ENCODE assay signal across 23 cellular contexts in the genomic region with DNA sequence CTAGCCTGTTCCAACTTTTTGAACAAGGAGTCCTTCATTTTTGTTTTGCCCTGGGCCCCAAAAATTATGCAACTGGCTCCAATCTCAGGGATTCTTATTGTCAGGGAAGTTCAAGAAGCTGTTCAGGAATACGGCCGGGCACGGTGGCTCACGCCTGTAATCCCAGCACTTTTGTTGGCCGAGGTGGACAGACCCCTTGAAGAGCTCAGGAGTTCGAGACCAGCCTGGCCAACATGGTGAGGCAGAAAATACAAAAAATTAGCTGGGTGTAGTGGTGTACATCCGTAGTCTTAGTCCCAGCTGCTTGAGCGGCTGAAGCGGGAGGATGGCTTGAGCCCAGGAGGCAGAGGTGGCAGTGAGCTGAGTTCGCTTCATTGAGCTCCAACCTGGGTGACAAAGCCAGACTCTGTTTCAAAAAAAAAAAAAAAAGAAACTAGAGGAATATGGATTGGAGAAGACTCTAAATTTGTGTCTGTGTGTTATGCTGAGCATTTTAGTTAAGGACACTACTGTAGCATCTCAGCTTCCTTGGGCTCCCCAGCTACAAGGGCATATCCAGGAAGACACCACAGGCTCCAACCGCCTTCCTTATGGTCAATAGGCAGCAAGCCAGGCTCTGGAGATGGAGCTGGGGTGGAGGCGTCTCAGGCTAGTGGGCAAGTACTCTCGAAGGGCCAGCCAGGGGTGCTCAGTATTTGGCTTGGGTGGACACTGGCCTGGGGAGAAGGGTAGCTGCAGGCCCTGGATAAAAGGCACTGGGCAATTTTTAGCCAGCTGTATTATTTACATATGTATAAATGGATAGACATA.
"Had no signal": no experiment of that assay in that cellular context is flagged by ENCODE, and none has a peak within 500 bp of the region (broad histone marks: within the 10 kb centered on the region; RNA-seq: fewer than 3 reads in every experiment).

No MANE protein-coding gene starts in this region.

- H3K27ac Mint-ChIP-seq: activated B cell treated with CpG ODN at 0.5 μM for 24 hours; activated CD4-positive, alpha-beta T cell treated with anti-CD3 and anti-CD28 coated beads, Interleukin-2, amount 10 ng/mL, durations not matched to agents 24 days and 14 days; activated CD8-positive, alpha-beta memory T cell treated with anti-CD3 and anti-CD28 coated beads, Interleukin-2, amount 10 ng/mL, durations not matched to agents 7 days and 5 days; activated naive CD4-positive, alpha-beta T cell treated with anti-CD3 and anti-CD28 coated beads for 36 hours; activated naive CD8-positive, alpha-beta T cell; activated T-cell treated with anti-CD3 and anti-CD28 coated beads, Interleukin-2, amount 50 U/mL, for 24 hours; activated T-helper 1 cell treated with anti-CD3 and anti-CD28 coated beads, Interleukin-12 subunit alpha, Interleukin-12 subunit beta, Interleukin-2, Interleukin-4 antibody, amounts not matched to agents 30 ng/mL and 10 ng/mL and 1 ng/mL, durations not matched to agents 14 hours and 24 hours and 36 hours; brain; T-helper 1 cell treated with Interleukin-12 subunit alpha and Interleukin-12 subunit beta and Interleukin-4 antibody, amounts not matched to agents 30 μg/mL and 1 μg/mL, for 36 hours had no signal

- H3K4me1 Mint-ChIP-seq: activated CD4-positive, alpha-beta T cell treated with anti-CD3 and anti-CD28 coated beads, Interleukin-2, amount 10 ng/mL, durations not matched to agents 24 days and 14 days; brain had no signal

- DNase-seq: activated B cell treated with CpG ODN at 0.5 μM for 24 hours; activated CD4-positive, alpha-beta T cell treated with anti-CD3 and anti-CD28 coated beads for 1 hour; activated CD4-positive, alpha-beta T cell treated with anti-CD3 and anti-CD28 coated beads, Interleukin-2, amount 10 ng/mL, durations not matched to agents 24 days and 14 days; activated CD4-positive, alpha-beta T cell treated with anti-CD3 and anti-CD28 coated beads, Interleukin-2, amount 50 U/mL, for 48 hours; activated CD8-positive, alpha-beta memory T cell treated with anti-CD3 and anti-CD28 coated beads, Interleukin-2, amount 10 ng/mL, durations not matched to agents 7 days and 5 days; activated gamma-delta T cell; activated naive CD4-positive, alpha-beta T cell treated with anti-CD3 and anti-CD28 coated beads for 36 hours; activated T-cell treated with anti-CD3 and anti-CD28 coated beads, Interleukin-2, amount 50 U/mL, for 24 hours; amygdala; Kasumi-1; KBM-7; NCI-H1092; NCI-H1930; NCI-H2171; NCI-H2227 treated with DMSO at 0.1 percent for 48 hours; NCI-H526; NCI-H82; Right ventricle myocardium superior; RPMI8226 had no signal

- ATAC-seq: activated CD8-positive, alpha-beta memory T cell treated with anti-CD3 and anti-CD28 coated beads, Interleukin-2, amount 10 ng/mL, durations not matched to agents 7 days and 5 days had no signal

- H3K4me3 Mint-ChIP-seq: activated B cell treated with CpG ODN at 0.5 μM for 24 hours; activated CD4-positive, alpha-beta T cell treated with anti-CD3 and anti-CD28 coated beads, Interleukin-2, amount 10 ng/mL, durations not matched to agents 24 days and 14 days; activated CD8-positive, alpha-beta memory T cell treated with anti-CD3 and anti-CD28 coated beads, Interleukin-2, amount 10 ng/mL, durations not matched to agents 7 days and 5 days; activated naive CD4-positive, alpha-beta T cell treated with anti-CD3 and anti-CD28 coated beads for 36 hours; activated T-cell treated with anti-CD3 and anti-CD28 coated beads, Interleukin-2, amount 50 U/mL, for 24 hours; activated T-helper 1 cell treated with anti-CD3 and anti-CD28 coated beads, Interleukin-12 subunit alpha, Interleukin-12 subunit beta, Interleukin-2, Interleukin-4 antibody, amounts not matched to agents 30 ng/mL and 10 ng/mL and 1 ng/mL, durations not matched to agents 14 hours and 24 hours and 36 hours; brain; T-helper 1 cell treated with Interleukin-12 subunit alpha and Interleukin-12 subunit beta and Interleukin-4 antibody, amounts not matched to agents 30 μg/mL and 1 μg/mL, for 36 hours had no signal

- H3K36me3 Mint-ChIP-seq: activated naive CD8-positive, alpha-beta T cell had no signal

- H3K27me3 Mint-ChIP-seq: activated CD8-positive, alpha-beta memory T cell treated with anti-CD3 and anti-CD28 coated beads, Interleukin-2, amount 10 ng/mL, durations not matched to agents 7 days and 5 days; activated naive CD8-positive, alpha-beta T cell; brain had no signal

- H3K9me3 Mint-ChIP-seq: activated B cell treated with CpG ODN at 0.5 μM for 24 hours; activated naive CD4-positive, alpha-beta T cell treated with anti-CD3 and anti-CD28 coated beads for 36 hours; activated T-cell treated with anti-CD3 and anti-CD28 coated beads, Interleukin-2, amount 50 U/mL, for 24 hours; activated T-helper 1 cell treated with anti-CD3 and anti-CD28 coated beads, Interleukin-12 subunit alpha, Interleukin-12 subunit beta, Interleukin-2, Interleukin-4 antibody, amounts not matched to agents 30 ng/mL and 10 ng/mL and 1 ng/mL, durations not matched to agents 14 hours and 24 hours and 36 hours had no signal
